8 cellular contexts compared by ENCODE assay signal in the genomic region with DNA sequence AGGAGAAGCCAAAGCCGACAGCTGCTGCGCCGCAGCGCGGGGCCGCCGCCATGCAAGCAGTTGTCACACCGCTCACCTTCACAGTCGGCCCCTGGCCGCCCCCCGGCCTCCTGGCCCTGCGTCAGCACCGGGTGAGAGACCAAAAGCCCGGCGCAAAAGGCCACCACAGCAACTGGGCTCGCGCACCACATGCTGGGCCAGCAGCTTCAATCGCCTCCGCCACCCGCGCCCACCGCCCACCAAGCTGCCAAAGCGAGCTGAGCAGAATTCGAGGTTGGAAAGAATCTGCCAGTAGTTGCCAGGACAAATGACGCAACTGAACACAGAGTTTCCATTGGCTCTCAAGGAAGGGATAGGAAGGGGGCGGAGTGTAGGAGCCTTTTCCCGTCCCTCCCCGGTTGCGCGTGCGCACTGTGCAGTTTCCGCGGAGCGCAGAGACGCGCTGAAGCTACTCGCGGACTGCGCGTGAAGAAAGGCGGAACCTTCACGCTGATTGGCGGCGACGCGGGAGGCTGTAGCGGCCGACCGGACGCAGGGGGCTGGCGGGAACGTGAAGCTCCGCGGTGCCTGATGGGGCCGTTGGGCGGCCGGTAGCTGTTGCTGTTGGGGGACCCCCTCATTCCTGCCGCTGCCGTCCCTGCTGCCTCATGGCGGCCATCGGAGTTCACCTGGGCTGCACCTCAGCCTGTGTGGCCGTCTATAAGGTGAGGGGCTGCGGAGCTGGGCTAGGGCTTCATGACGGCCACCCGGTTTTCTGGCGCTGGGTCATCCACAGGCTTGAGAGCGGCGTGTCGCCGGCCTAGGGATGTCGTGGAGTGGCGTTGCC. TPM values are rescaled to one million over a fixed set of nuclear protein-coding genes. Genes with fewer than 3 reads are reported as not detected.
DNase-seq lines count a peak whose midpoint lies in the region; ATAC-seq and TF ChIP-seq lines count a peak whose summit lies in the region.

CDNF (minus strand) TSS at position 282 of the 826 bp plus-strand sequence; CDS start at position 191, 91 bp downstream.
HSPA14 (plus strand) TSS at position 551 of the 826 bp plus-strand sequence; CDS start at position 648, 97 bp downstream.
A gene with protein sequence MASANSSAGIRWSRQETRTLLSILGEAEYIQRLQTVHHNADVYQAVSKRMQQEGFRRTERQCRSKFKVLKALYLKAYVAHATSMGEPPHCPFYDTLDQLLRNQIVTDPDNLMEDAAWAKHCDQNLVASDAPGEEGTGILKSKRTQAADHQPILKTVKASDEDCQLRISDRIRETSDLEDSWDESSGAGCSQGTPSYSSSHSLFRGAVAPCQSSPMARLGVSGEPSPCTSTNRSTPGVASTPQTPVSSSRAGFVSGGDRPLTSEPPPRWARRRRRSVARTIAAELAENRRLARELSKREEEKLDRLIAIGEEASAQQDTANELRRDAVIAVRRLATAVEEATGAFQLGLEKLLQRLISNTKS (plus strand): TSS at position 551 of the 826 bp plus-strand sequence. CDS start 3,979 bp downstream, outside the sequence.

- peak; percentile 99 for DNase-seq in AG20443 (ENCODE audit: low spot score)
- DNase-seq in NCI-H510A (lab: John Stamatoyannopoulos, UW) = peak; percentile 92
- DNase-seq in activated CD4-positive, alpha-beta T cell treated with anti-CD3 and anti-CD28 coated beads for 1 hour = peak; percentile 99
- peak; percentile 98 for DNase-seq in cerebellum (ENCODE audit: low spot score)
- DNase-seq in islet precursor cell = peak; percentile 99
- peak; percentile 97 to 99 (median 98) for DNase-seq in stimulated activated CD4-positive, alpha-beta T cell treated with anti-CD3 and anti-CD28 coated beads, Interleukin-12 subunit alpha, Interleukin-12 subunit beta, amount 100 ng/mL, for 48 hours (ENCODE audit: low read depth in 2 of 3, low spot score in 1 of 3)

- ATAC-seq in HG03432 (IDR thresholded peaks at IDR 0.05; ENCODE audit: unreplicated experiment) = peak; percentile 97

- peak; percentile 92 for TF ChIP-seq POLR2A in GM19099 (IDR thresholded peaks at IDR 0.05; ENCODE audit: extremely low read depth, insufficient read length, low read depth)

RNA-seq across cellular contexts. Expression of gene CDNF, which starts in this region (rescaled TPM):
- total RNA-seq in cerebellum = not detected

RNA-seq across cellular contexts. Expression of gene HSPA14, which starts in this region (rescaled TPM):
- total RNA-seq in cerebellum = 11.0 TPM

RNA-seq across cellular contexts. Expression of the third gene that starts in this region (rescaled TPM):
- 22.0 TPM for total RNA-seq in cerebellum

Comparison
In these comparisons a context has a peak if more than half of its experiments do, and no peak if none do; other contexts are left out.
1. Peak in every context shown above with its lines: DNase-seq and ATAC-seq.